ENCODE assay signal across 1 cellular context in genomic region chr7:130910949-130911944, GRCh38.
TF ChIP-seq lines count a peak whose summit lies in the region.

No MANE protein-coding gene starts in this region.

TF ChIP-seq in K562, 482 proteins besides CTCF, POLR2A, EP300 and RAD21 (continued from another document and continues in another):
- TF ChIP-seq BCLAF1 (IDR thresholded peaks at IDR 0.05; ENCODE audit: borderline replicate concordance in 1 of 2, control insufficient read depth in 1 of 2, low read depth in 2 of 2, low read length in 1 of 2) = no peak
- TF ChIP-seq ID3 (CRISPR knock-in tag; IDR thresholded peaks at IDR 0.05) = no peak
- TF ChIP-seq ID3 (tag; IDR thresholded peaks at IDR 0.05) = no peak
- 0 out of 3 replicates have a peak, but pooled peaks of 1 of the 2 experiments have one; percentile 45 for TF ChIP-seq CBX3 (IDR thresholded peaks at IDR 0.05; ENCODE audit: borderline replicate concordance in 1 of 2, low read length in 2 of 2)
- no peak for TF ChIP-seq CAMTA2 (CRISPR knock-in tag; conservative IDR thresholded peaks at IDR 0.05)
- no peak for TF ChIP-seq CHD2 (IDR thresholded peaks at IDR 0.05; ENCODE audit: low read depth, low read length)
- TF ChIP-seq HNRNPL (IDR thresholded peaks at IDR 0.05; ENCODE audit: low read depth, low read length) = no peak
- TF ChIP-seq DMBX1 (CRISPR knock-in tag; IDR thresholded peaks at IDR 0.05; ENCODE audit: borderline replicate concordance) = no peak
- no peak for TF ChIP-seq PURB (CRISPR knock-in tag; IDR thresholded peaks at IDR 0.05; ENCODE audit: low read depth)
- no peak for TF ChIP-seq CBX8 (IDR thresholded peaks at IDR 0.05; ENCODE audit: borderline replicate concordance, extremely low read depth, low read depth, low read length, poor library complexity, severe bottlenecking)
- no peak for TF ChIP-seq GATA2 (CRISPR knock-in tag; IDR thresholded peaks at IDR 0.05)
- TF ChIP-seq ZNF609 (CRISPR knock-in tag; IDR thresholded peaks at IDR 0.05; ENCODE audit: borderline replicate concordance) = no peak
- no peak for TF ChIP-seq HNRNPUL1 (IDR thresholded peaks at IDR 0.05; ENCODE audit: low read length)
- no peak for TF ChIP-seq KDM4B (IDR thresholded peaks at IDR 0.05; ENCODE audit: borderline replicate concordance in 2 of 2, low read depth in 1 of 2)
- no peak for TF ChIP-seq ZNF253 (CRISPR knock-in tag; conservative IDR thresholded peaks at IDR 0.05)
- no peak for TF ChIP-seq CBX5 (IDR thresholded peaks at IDR 0.05; ENCODE audit: borderline replicate concordance, low read depth)
- TF ChIP-seq SMAD4 (CRISPR knock-in tag; conservative IDR thresholded peaks at IDR 0.05) = 0 out of 2 replicates have a peak, but pooled peaks have one; percentile 17
- no peak for TF ChIP-seq TSHZ1 (CRISPR knock-in tag; IDR thresholded peaks at IDR 0.05)
- TF ChIP-seq ZNF133 (CRISPR knock-in tag; IDR thresholded peaks at IDR 0.05) = no peak
- TF ChIP-seq FOXA3 (CRISPR knock-in tag; conservative IDR thresholded peaks at IDR 0.05 in 1 of 2, IDR thresholded peaks at IDR 0.05 in 1 of 2) = peak in 1 of 2 experiments; percentile 46; a peak in 1 of 4 replicates
- TF ChIP-seq E4F1 (CRISPR knock-in tag; IDR thresholded peaks at IDR 0.05; ENCODE audit: borderline replicate concordance) = no peak
- TF ChIP-seq ZBTB26 (CRISPR knock-in tag; IDR thresholded peaks at IDR 0.05) = 0 out of 2 replicates have a peak, but pooled peaks have one; percentile 46
- no peak for TF ChIP-seq ZFX (CRISPR knock-in tag; IDR thresholded peaks at IDR 0.05)
- no peak for TF ChIP-seq NFE2L1 (tag; IDR thresholded peaks at IDR 0.05; ENCODE audit: borderline replicate concordance, low read depth)
- TF ChIP-seq GABPB1 (CRISPR knock-in tag; IDR thresholded peaks at IDR 0.05) = no peak
- TF ChIP-seq MCM3 (IDR thresholded peaks at IDR 0.05) = no peak
- no peak for TF ChIP-seq ARID4B (CRISPR knock-in tag; IDR thresholded peaks at IDR 0.05)
- no peak for TF ChIP-seq ZNF224 (CRISPR knock-in tag; IDR thresholded peaks at IDR 0.05)
- TF ChIP-seq DIDO1 (tag; IDR thresholded peaks at IDR 0.05; ENCODE audit: low read depth) = no peak
- TF ChIP-seq FOXP4 (CRISPR knock-in tag; IDR thresholded peaks at IDR 0.05; ENCODE audit: borderline replicate concordance) = no peak
- TF ChIP-seq ERF (CRISPR knock-in tag; IDR thresholded peaks at IDR 0.05) = 0 out of 2 replicates have a peak, but pooled peaks have one; percentile 35
- TF ChIP-seq E2F6 (IDR thresholded peaks at IDR 0.05; ENCODE audit: borderline replicate concordance in 1 of 2, extremely low read depth in 1 of 2, insufficient read depth in 1 of 2, insufficient read length in 1 of 2, low read depth in 1 of 2, low read length in 1 of 2, poor library complexity in 1 of 2, severe bottlenecking in 1 of 2) = no peak
- no peak for TF ChIP-seq HNRNPK (IDR thresholded peaks at IDR 0.05; ENCODE audit: low read depth, low read length, poor library complexity, severe bottlenecking)
